ENCODE assay signal across 9 cellular contexts in the genomic region with DNA sequence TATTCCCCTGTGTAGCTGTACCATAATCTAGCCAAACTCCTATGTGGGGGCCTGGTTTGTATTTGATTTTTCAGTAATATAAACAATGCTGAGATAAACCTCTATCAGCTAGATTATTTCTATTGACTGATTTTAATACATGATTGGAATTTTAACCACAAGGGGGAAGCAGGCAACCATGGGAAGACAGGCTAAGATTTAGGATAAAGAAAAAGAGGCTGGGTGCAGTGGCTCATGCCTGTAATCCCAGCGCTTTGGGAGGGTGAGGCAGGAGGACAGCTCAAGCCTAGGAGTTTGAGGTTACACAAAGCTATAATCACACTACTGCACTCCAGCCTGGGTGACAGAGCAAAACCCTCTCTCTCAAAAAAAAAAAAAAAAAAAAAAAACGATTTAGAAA. TPM values are rescaled to one million over a fixed set of nuclear protein-coding genes. Genes with fewer than 3 reads are reported as not detected.
DNase-seq lines count a peak whose midpoint lies in the region; TF ChIP-seq lines count a peak whose summit lies in the region.
"Had no signal": no experiment of that assay in that cellular context is flagged by ENCODE, and none has a peak within 500 bp of the region (broad histone marks: within the 10 kb centered on the region; RNA-seq: fewer than 3 reads in every experiment).

No MANE protein-coding gene starts in this region.

- H3K27ac ChIP-seq in endodermal cell (ENCODE audit: low read depth, low read length) (no peak overlapping the region), ovary (no peak overlapping the region)

- H3K9ac ChIP-seq in endodermal cell (ENCODE audit: extremely low read depth, low read length, poor library complexity, severe bottlenecking) = no peak overlapping the region

- no peak overlapping the region for H3K4me3 Mint-ChIP-seq in endodermal cell

- H3K27me3 ChIP-seq in endodermal cell (ENCODE audit: control insufficient read depth, insufficient read depth, low read length, poor library complexity, severe bottlenecking) (no peaks in the 10 kb centered on the region), ovary (no peaks in the 10 kb centered on the region)

- H3K4me1 ChIP-seq in endodermal cell (ENCODE audit: control insufficient read depth, insufficient read depth, low read length) (peaks cover 4% of the 10 kb centered on the region), ovary (ENCODE audit: insufficient read depth) (peaks cover 24% of the 10 kb centered on the region)

- no peak for TF ChIP-seq POLR2A in ovary (IDR thresholded peaks at IDR 0.05)

- no peak overlapping the region for H3K27ac Mint-ChIP-seq in endodermal cell

- no peaks in the 10 kb centered on the region for H3K27me3 Mint-ChIP-seq in endodermal cell (ENCODE audit: insufficient read depth)

- peaks cover 22% of the 10 kb centered on the region for H3K4me1 Mint-ChIP-seq in endodermal cell

- no peaks in the 10 kb centered on the region for H3K9me3 Mint-ChIP-seq in endodermal cell

- no peaks in the 10 kb centered on the region for H3K36me3 Mint-ChIP-seq in endodermal cell (ENCODE audit: low read depth)

- WGBS in endodermal cell (ENCODE audit: insufficient coverage in 1 of 2, insufficient read length in 1 of 2), 2 experiments = 54 to 60% methylated on average over 1 to 2 of the region's 2 CpGs
- WGBS in ovary, 3 donors = 22 to 23% (median 22%) methylated on average over 2 of the region's 2 CpGs

- H3K36me3 ChIP-seq in endodermal cell (ENCODE audit: control insufficient read depth, insufficient read depth, low read length) (no peaks in the 10 kb centered on the region), ovary (no peaks in the 10 kb centered on the region)

- DNase-seq in Daoy (ENCODE audit: low read depth) = peak; percentile 22
- peak; percentile 43 for DNase-seq in NCI-H460 (ENCODE audit: extremely low read depth, low read depth)
- DNase-seq in endodermal cell = peak; percentile 57
- peak in 1 of 5 donors; percentile 60 for DNase-seq in ovary
- no peak for DNase-seq in SHP77 treated with DMSO at 0.1 percent for 48 hours (lab: John Stamatoyannopoulos, UW)
- DNase-seq in stimulated activated CD4-positive, alpha-beta T cell treated with anti-CD3 and anti-CD28 coated beads, Interleukin-4, amount 100 ng/mL, for 1 hour = no peak
- DNase-seq in SK-N-DZ (ENCODE audit: low spot score) = no peak
- DNase-seq in UCSD-AML1 (lab: John Stamatoyannopoulos, UW; ENCODE audit: unreplicated experiment) = no peak
- DNase-seq: activated CD8-positive, alpha-beta memory T cell treated with anti-CD3 and anti-CD28 coated beads for 24 hours had no signal

- TF ChIP-seq CTCF in endodermal cell (conservative IDR thresholded peaks at IDR 0.05) = peak; percentile 77
- peak; percentile 58 to 85 (median 84) for TF ChIP-seq CTCF in ovary (IDR thresholded peaks at IDR 0.05)

- H3K9me3 ChIP-seq in endodermal cell (ENCODE audit: control insufficient read depth, low read length) (no peaks in the 10 kb centered on the region), ovary (no peaks in the 10 kb centered on the region)

- no peak for TF ChIP-seq EP300 in ovary (IDR thresholded peaks at IDR 0.05)

- H3K4me3 ChIP-seq in endodermal cell (ENCODE audit: low read length) (no peak overlapping the region), ovary (no peak overlapping the region)

- intact Hi-C loops in ovary (cut with DNase I) = loop anchor here (2.0 to 10.0 kb wide), 7 partner anchors 35 to 235 kb away; no protein-coding TSS in a partner anchor

RNA-seq across cellular contexts. Expression of a gene that starts 18.1 kb away (rescaled TPM):
- 11.5 and 13.1 TPM in 2 replicates for total RNA-seq in Daoy (2014; rRNA removed; shearing (Covaris generic))
- total RNA-seq in NCI-H460 (2014; rRNA removed; shearing (Covaris generic)) = 47.7 and 48.8 TPM in 2 replicates
- 75.3 and 142 TPM in 2 replicates for polyA plus RNA-seq in NCI-H460 (2014; cell fraction: nucleus; rRNA removed)
- total RNA-seq in endodermal cell = 10 to 100 TPM; 44.9 to 47.1 TPM
- polyA plus RNA-seq in endodermal cell (2013, experiment 1 of 2) = 27.5 TPM
- 26.7 TPM for polyA plus RNA-seq in endodermal cell (2013, experiment 2 of 2)
- total RNA-seq in ovary = 100 to 1,000 TPM; 110 to 380 (median 269) TPM
- polyA plus RNA-seq in ovary = 100 to 1,000 TPM; 635 to 827 TPM
- polyA plus RNA-seq in SK-N-DZ (2014; cell fraction: cytosol; rRNA removed) = 18.0 and 24.9 TPM in 2 replicates
- 6.9 and 9.1 TPM in 2 replicates for polyA plus RNA-seq in SK-N-DZ (2014; cell fraction: nucleus; rRNA removed)

Comparison
In these comparisons a context has a peak if more than half of its experiments do, and no peak if none do; other contexts are left out.
1. DNase-seq: peak in Daoy (single experiment), NCI-H460 (single experiment) and endodermal cell (single experiment); none in SHP77 treated with DMSO at 0.1 percent for 48 hours (single experiment), stimulated activated CD4-positive, alpha-beta T cell treated with anti-CD3 and anti-CD28 coated beads, Interleukin-4, amount 100 ng/mL, for 1 hour (single experiment), SK-N-DZ (single experiment) and UCSD-AML1 (single experiment).